ENCODE assay signal across 1 cellular context in the genomic region with DNA sequence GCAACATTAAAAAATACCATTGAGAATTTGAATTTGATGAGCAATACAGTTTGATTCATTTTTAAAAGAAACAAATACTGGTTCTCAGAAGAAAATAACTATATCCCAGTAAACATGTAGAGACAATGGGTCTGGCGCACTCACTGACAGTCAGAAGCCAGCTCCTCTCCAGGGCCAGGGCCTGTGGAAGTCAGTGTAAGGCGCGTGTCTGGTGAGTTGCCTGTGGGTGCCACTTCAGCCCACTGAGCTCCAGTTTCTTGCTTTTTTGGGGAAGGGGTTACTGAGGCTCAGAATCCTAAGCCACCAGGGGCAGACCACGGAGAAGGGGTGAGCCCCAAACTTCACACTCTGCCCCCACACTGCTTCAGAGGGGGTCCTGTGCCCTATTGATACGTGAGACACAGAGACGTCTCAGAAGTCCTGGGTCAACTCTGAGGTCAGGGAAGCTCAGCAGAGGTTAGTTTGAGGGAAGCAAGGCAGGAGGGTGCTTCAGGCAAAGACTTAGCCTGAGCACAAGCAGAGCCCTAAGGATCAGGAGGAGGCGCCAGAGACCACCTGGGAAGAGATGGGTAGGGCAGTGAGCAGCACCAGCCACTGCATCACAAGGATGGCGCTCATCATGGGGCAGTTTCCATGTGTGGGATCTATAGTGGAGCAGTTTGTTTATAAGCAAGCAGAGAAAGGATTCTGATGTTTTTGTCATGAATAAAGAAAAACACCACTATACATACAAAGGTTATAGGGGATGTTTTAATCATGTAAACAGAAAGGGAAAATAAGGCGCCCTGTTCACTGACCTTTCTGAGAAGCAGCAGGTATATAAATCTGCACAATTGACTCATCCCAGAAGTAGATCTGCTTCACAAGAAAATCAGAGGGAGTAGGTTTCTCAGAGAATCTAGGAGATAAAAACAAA.
TF ChIP-seq lines count a peak whose summit lies in the region.

No MANE protein-coding gene starts in this region.

TF ChIP-seq in GM12878, 131 proteins besides CTCF, POLR2A, EP300 and RAD21:
- TF ChIP-seq MLLT1 (IDR thresholded peaks at IDR 0.05) (no peak), NFIC (IDR thresholded peaks at IDR 0.05; ENCODE audit: low read depth, low read length) (no peak), FOXK2 (IDR thresholded peaks at IDR 0.05) (no peak), EED (IDR thresholded peaks at IDR 0.05; ENCODE audit: low read depth) (no peak), ETV6 (conservative IDR thresholded peaks at IDR 0.05 in 1 of 2, IDR thresholded peaks at IDR 0.05 in 1 of 2; ENCODE audit: borderline replicate concordance in 1 of 2, low read depth in 1 of 2) (no peak), CEBPB (IDR thresholded peaks at IDR 0.05; ENCODE audit: borderline replicate concordance in 1 of 2, low read depth in 2 of 2, low read length in 2 of 2) (no peak), PML (IDR thresholded peaks at IDR 0.05; ENCODE audit: low read length) (no peak), CHD2 (IDR thresholded peaks at IDR 0.05; ENCODE audit: borderline replicate concordance, low read depth, low read length) (no peak), NR2C1 (IDR thresholded peaks at IDR 0.05) (no peak), SMARCA5 (IDR thresholded peaks at IDR 0.05) (no peak), ZNF622 (IDR thresholded peaks at IDR 0.05) (no peak), RCOR1 (conservative IDR thresholded peaks at IDR 0.05; ENCODE audit: low read depth, low read length) (no peak), CREB1 (IDR thresholded peaks at IDR 0.05; ENCODE audit: low read depth) (no peak), PAX8 (IDR thresholded peaks at IDR 0.05) (no peak), MXI1 (IDR thresholded peaks at IDR 0.05; ENCODE audit: low read depth, low read length) (no peak), NBN (IDR thresholded peaks at IDR 0.05) (no peak)
- TF ChIP-seq, protein P1, sequence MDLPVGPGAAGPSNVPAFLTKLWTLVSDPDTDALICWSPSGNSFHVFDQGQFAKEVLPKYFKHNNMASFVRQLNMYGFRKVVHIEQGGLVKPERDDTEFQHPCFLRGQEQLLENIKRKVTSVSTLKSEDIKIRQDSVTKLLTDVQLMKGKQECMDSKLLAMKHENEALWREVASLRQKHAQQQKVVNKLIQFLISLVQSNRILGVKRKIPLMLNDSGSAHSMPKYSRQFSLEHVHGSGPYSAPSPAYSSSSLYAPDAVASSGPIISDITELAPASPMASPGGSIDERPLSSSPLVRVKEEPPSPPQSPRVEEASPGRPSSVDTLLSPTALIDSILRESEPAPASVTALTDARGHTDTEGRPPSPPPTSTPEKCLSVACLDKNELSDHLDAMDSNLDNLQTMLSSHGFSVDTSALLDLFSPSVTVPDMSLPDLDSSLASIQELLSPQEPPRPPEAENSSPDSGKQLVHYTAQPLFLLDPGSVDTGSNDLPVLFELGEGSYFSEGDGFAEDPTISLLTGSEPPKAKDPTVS (IDR thresholded peaks at IDR 0.05; ENCODE audit: low read depth, low read length): no peak
